Comparison of ENCODE assay signal across 18 cellular contexts in the genomic region with DNA sequence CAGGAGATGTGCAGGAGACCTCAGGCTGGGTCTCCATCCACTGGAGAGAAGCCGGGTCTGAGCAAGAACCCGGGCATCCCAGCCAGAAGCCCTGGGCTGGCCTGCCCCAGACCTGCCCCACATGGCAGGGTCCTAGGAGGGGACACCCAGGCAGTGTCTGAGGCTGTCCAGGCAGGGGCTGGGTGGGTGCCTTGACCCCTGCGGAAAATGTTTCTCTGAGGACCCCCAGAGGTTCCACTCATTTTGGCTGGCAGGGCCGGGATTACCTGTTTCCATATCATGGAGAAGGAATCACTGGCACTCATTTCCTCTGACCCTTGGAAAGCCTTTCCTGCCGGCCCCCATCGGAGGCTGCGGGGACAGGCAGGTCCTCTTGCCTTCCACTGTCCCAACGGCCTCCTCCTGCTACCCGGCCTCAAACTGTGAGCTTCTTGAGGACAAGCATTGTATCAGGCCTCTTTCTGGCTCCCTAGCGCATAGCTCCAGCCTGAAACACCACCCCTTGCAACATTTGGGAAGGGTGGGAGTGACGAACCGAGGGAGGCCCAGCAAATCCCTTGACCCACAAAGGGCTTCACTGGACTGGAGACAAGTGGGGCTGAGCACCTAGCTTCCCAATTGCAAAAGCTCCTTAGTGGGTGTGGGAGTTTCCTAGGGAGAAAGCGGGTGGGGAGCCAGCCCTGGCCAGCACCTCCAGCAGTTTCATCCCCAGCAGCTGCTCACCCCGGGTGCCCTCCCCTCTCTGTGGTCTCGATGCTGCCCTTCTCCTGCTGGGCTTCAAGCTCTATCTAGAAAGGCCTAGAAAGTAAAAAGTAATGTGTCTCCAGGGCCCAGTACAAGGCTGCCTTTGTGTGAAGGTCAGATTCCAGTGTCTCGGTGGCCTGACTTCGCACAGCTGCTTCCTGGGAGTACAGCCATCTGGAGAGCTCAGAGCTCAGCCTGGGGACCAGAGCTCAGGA. TPM values are rescaled to one million over a fixed set of nuclear protein-coding genes. Genes with fewer than 3 reads are reported as not detected.
DNase-seq lines count a peak whose midpoint lies in the region; ATAC-seq and TF ChIP-seq lines count a peak whose summit lies in the region.
"Had no signal": no experiment of that assay in that cellular context is flagged by ENCODE, and none has a peak within 500 bp of the region (broad histone marks: within the 10 kb centered on the region; RNA-seq: fewer than 3 reads in every experiment).

No MANE protein-coding gene starts in this region.

- peak overlapping the region; percentile 83 for H3K27ac ChIP-seq in left ventricle myocardium inferior (replicated peaks)
- H3K27ac ChIP-seq: right lobe of liver, upper lobe of right lung had no signal

- DNase-seq in Ammon's horn (ENCODE audit: low spot score) (peak; percentile 83), amniotic epithelial cell (ENCODE audit: low read depth) (peak; percentile 64), left ventricle myocardium inferior (peak; percentile 55), pons (ENCODE audit: low spot score) (peak; percentile 93), DMS153 treated with DMSO at 0.1 percent for 48 hours (lab: John Stamatoyannopoulos, UW; ENCODE audit: unreplicated experiment) (no peak)
- DNase-seq: ACHN; activated CD4-positive, alpha-beta T cell treated with anti-CD3 and anti-CD28 coated beads, Interleukin-2, amount 50 U/mL, for 48 hours; cortex of kidney; DMS79 treated with DMSO at 0.1 percent for 48 hours; NCI-H1930; right lobe of liver; upper lobe of right lung had no signal

- no peaks in the 10 kb centered on the region for H3K36me3 ChIP-seq in left ventricle myocardium inferior
- H3K36me3 ChIP-seq: right lobe of liver, upper lobe of right lung had no signal

- no peak for ATAC-seq in GM21447 (IDR thresholded peaks at IDR 0.05; ENCODE audit: unreplicated experiment)
- ATAC-seq in GM19328 (IDR thresholded peaks at IDR 0.05; ENCODE audit: unreplicated experiment), result no peak
- no peak for ATAC-seq in HG03565 (IDR thresholded peaks at IDR 0.05; ENCODE audit: unreplicated experiment)
- ATAC-seq: activated naive CD4-positive, alpha-beta T cell treated with anti-CD3 and anti-CD28 coated beads, Interleukin-2, amount 50 U/mL, for 72 hours; HCT116; K562; right lobe of liver; upper lobe of right lung had no signal

- no peaks in the 10 kb centered on the region for H3K9me3 ChIP-seq in left ventricle myocardium inferior (replicated peaks)
- H3K9me3 ChIP-seq: right lobe of liver, upper lobe of right lung had no signal

- TF ChIP-seq CTCF in left ventricle myocardium inferior (IDR thresholded peaks at IDR 0.05; ENCODE audit: borderline replicate concordance), result no peak

- peaks cover 58% of the 10 kb centered on the region for H3K4me1 ChIP-seq in left ventricle myocardium inferior
- H3K4me1 ChIP-seq: upper lobe of right lung had no signal

- H3K27me3 ChIP-seq in left ventricle myocardium inferior (ENCODE audit: low read depth), result no peaks in the 10 kb centered on the region
- H3K27me3 ChIP-seq: right lobe of liver, upper lobe of right lung had no signal

- intact Hi-C loops in left ventricle myocardium inferior (cut with micrococcal nuclease), result no loop called here

- no peak overlapping the region for H3K4me3 ChIP-seq in left ventricle myocardium inferior
- H3K4me3 ChIP-seq: K562, right lobe of liver, upper lobe of right lung had no signal

RNA-seq across cellular contexts. Expression of a gene that starts 29.7 kb away (rescaled TPM):
- total RNA-seq in left ventricle myocardium inferior, result 0.25 TPM
- total RNA-seq: activated naive CD4-positive, alpha-beta T cell treated with anti-CD3 and anti-CD28 coated beads, Interleukin-2, amount 50 U/mL, for 72 hours; right lobe of liver; upper lobe of right lung had no signal

RNA-seq across cellular contexts. Expression of a gene that starts 55.5 kb away (rescaled TPM):
- 465 TPM for total RNA-seq in left ventricle myocardium inferior

RNA-seq across cellular contexts. Expression of a gene that starts 59.7 kb away (rescaled TPM):
- 115 TPM for total RNA-seq in left ventricle myocardium inferior
